In the genomic region with DNA sequence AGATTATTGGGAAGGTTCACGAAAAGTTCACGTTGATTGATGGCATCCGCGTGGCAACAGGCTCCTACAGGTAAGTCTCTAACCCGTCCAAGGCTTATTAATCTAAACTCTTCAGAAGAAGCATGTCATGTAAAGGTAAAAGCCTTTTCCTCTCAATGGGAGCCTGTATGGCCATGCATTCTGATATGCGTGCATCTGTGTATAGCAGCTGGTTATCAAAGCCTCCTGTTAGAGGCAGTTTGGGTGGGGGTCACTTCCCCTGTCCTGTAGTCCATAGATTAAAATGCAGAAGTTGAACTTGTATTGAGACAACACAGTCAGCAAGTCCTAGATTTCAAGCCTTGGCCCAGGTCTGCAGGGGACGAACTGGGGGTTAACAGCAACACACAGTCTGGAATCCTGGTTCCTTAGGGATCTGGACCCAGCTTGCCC, we compare ENCODE assay signal across 1 cellular context.
TF ChIP-seq lines count a peak whose summit lies in the region.

No MANE protein-coding gene starts in this region.

TF ChIP-seq in K562, 482 proteins besides CTCF, POLR2A, EP300 and RAD21 (continued from another document):
- no peak for TF ChIP-seq ZNF347 (CRISPR knock-in tag; IDR thresholded peaks at IDR 0.05; ENCODE audit: low read depth)
- TF ChIP-seq, protein P1, sequence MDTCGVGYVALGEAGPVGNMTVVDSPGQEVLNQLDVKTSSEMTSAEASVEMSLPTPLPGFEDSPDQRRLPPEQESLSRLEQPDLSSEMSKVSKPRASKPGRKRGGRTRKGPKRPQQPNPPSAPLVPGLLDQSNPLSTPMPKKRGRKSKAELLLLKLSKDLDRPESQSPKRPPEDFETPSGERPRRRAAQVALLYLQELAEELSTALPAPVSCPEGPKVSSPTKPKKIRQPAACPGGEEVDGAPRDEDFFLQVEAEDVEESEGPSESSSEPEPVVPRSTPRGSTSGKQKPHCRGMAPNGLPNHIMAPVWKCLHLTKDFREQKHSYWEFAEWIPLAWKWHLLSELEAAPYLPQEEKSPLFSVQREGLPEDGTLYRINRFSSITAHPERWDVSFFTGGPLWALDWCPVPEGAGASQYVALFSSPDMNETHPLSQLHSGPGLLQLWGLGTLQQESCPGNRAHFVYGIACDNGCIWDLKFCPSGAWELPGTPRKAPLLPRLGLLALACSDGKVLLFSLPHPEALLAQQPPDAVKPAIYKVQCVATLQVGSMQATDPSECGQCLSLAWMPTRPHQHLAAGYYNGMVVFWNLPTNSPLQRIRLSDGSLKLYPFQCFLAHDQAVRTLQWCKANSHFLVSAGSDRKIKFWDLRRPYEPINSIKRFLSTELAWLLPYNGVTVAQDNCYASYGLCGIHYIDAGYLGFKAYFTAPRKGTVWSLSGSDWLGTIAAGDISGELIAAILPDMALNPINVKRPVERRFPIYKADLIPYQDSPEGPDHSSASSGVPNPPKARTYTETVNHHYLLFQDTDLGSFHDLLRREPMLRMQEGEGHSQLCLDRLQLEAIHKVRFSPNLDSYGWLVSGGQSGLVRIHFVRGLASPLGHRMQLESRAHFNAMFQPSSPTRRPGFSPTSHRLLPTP (IDR thresholded peaks at IDR 0.05; ENCODE audit: borderline replicate concordance, extremely low read depth, insufficient read length): no peak
- no peak for TF ChIP-seq CREBBP (IDR thresholded peaks at IDR 0.05; ENCODE audit: low read depth, low read length)
- no peak for TF ChIP-seq PCBP1 (IDR thresholded peaks at IDR 0.05; ENCODE audit: low read depth, low read length, poor library complexity, severe bottlenecking)
- TF ChIP-seq, protein P2, sequence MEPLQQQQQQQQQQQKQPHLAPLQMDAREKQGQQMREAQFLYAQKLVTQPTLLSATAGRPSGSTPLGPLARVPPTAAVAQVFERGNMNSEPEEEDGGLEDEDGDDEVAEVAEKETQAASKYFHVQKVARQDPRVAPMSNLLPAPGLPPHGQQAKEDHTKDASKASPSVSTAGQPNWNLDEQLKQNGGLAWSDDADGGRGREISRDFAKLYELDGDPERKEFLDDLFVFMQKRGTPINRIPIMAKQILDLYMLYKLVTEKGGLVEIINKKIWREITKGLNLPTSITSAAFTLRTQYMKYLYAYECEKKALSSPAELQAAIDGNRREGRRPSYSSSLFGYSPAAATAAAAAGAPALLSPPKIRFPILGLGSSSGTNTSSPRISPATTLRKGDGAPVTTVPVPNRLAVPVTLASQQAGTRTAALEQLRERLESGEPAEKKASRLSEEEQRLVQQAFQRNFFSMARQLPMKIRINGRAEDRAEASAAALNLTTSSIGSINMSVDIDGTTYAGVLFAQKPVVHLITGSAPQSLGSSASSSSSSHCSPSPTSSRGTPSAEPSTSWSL (CRISPR knock-in tag; IDR thresholded peaks at IDR 0.05; ENCODE audit: borderline replicate concordance): no peak
- TF ChIP-seq RFX1 (IDR thresholded peaks at IDR 0.05): no peak
- no peak for TF ChIP-seq TAF7 (tag; IDR thresholded peaks at IDR 0.05)
- no peak for TF ChIP-seq ETS2 (tag; IDR thresholded peaks at IDR 0.05; ENCODE audit: borderline replicate concordance, poor library complexity, severe bottlenecking)
- no peak for TF ChIP-seq HMG20B (CRISPR knock-in tag; IDR thresholded peaks at IDR 0.05)
- TF ChIP-seq NR2C2 (CRISPR knock-in tag; IDR thresholded peaks at IDR 0.05): peak; percentile 29; the same call in 1 of the 2 replicates
- peak; percentile 60 for TF ChIP-seq NR2C2 (tag; IDR thresholded peaks at IDR 0.05)
- TF ChIP-seq ZNF282 (CRISPR knock-in tag; IDR thresholded peaks at IDR 0.05): no peak
- TF ChIP-seq LARP7 (IDR thresholded peaks at IDR 0.05): no peak
